1 cellular context compared by ENCODE assay signal in the genomic region with DNA sequence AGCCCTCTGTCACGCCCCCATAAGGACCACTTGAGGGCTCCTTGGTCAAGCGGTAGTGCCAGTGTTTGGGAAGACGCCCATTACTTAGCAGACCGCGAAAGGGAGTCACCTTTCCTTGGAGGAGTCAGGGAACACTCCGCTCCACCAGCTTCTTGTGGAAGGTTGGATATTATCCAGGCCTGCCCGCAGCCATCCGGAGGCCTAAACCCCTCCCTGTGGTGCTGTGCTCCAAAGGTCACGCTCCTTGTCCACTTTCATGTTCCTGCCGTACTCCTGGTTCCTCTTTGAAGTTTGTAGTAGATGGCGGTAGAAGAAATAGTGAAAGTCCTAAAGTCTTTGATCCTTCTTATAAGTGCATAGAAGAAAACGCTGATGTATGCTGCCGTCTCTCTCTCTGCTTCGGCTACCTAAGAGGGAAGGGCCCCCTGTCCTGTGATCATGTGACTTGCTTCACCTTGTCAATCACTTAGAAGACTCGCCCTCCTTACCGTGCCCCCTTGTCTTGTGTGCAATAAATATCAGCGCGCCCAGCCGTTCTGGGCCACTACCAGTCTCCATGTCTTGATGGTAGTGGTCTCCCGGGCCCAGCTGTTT.
TF ChIP-seq lines count a peak whose summit lies in the region.

No MANE protein-coding gene starts in this region.

TF ChIP-seq in HepG2, 621 proteins besides CTCF, POLR2A, EP300 and RAD21 (continued from another document):
- TF ChIP-seq, protein P1, sequence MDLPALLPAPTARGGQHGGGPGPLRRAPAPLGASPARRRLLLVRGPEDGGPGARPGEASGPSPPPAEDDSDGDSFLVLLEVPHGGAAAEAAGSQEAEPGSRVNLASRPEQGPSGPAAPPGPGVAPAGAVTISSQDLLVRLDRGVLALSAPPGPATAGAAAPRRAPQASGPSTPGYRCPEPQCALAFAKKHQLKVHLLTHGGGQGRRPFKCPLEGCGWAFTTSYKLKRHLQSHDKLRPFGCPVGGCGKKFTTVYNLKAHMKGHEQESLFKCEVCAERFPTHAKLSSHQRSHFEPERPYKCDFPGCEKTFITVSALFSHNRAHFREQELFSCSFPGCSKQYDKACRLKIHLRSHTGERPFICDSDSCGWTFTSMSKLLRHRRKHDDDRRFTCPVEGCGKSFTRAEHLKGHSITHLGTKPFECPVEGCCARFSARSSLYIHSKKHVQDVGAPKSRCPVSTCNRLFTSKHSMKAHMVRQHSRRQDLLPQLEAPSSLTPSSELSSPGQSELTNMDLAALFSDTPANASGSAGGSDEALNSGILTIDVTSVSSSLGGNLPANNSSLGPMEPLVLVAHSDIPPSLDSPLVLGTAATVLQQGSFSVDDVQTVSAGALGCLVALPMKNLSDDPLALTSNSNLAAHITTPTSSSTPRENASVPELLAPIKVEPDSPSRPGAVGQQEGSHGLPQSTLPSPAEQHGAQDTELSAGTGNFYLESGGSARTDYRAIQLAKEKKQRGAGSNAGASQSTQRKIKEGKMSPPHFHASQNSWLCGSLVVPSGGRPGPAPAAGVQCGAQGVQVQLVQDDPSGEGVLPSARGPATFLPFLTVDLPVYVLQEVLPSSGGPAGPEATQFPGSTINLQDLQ (CRISPR knock-in tag; IDR thresholded peaks at IDR 0.05), result no peak
- TF ChIP-seq ZFP36L1 (CRISPR knock-in tag; IDR thresholded peaks at IDR 0.05), result peak; percentile 28; the same call in 1 of the 2 replicates
- TF ChIP-seq GLI4 (CRISPR knock-in tag; IDR thresholded peaks at IDR 0.05; ENCODE audit: borderline replicate concordance), result no peak
- TF ChIP-seq, protein P2, sequence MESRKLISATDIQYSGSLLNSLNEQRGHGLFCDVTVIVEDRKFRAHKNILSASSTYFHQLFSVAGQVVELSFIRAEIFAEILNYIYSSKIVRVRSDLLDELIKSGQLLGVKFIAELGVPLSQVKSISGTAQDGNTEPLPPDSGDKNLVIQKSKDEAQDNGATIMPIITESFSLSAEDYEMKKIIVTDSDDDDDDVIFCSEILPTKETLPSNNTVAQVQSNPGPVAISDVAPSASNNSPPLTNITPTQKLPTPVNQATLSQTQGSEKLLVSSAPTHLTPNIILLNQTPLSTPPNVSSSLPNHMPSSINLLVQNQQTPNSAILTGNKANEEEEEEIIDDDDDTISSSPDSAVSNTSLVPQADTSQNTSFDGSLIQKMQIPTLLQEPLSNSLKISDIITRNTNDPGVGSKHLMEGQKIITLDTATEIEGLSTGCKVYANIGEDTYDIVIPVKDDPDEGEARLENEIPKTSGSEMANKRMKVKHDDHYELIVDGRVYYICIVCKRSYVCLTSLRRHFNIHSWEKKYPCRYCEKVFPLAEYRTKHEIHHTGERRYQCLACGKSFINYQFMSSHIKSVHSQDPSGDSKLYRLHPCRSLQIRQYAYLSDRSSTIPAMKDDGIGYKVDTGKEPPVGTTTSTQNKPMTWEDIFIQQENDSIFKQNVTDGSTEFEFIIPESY (CRISPR knock-in tag; IDR thresholded peaks at IDR 0.05), result no peak; the same call in 1 of the 2 replicates
- TF ChIP-seq, protein P3, sequence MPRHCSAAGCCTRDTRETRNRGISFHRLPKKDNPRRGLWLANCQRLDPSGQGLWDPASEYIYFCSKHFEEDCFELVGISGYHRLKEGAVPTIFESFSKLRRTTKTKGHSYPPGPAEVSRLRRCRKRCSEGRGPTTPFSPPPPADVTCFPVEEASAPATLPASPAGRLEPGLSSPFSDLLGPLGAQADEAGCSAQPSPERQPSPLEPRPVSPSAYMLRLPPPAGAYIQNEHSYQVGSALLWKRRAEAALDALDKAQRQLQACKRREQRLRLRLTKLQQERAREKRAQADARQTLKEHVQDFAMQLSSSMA (CRISPR knock-in tag; IDR thresholded peaks at IDR 0.05), result no peak
- TF ChIP-seq HOXA3 (CRISPR knock-in tag; IDR thresholded peaks at IDR 0.05), result peak; percentile 64
- no peak; the same call in 1 of the 2 replicates for TF ChIP-seq ZNF607 (CRISPR knock-in tag; IDR thresholded peaks at IDR 0.05; ENCODE audit: borderline replicate concordance)
- TF ChIP-seq KAT2B (IDR thresholded peaks at IDR 0.05; ENCODE audit: borderline replicate concordance, low read depth, low read length), result no peak
